9 cellular contexts compared by ENCODE assay signal in genomic region chr3:158420654-158421396, GRCh38.
DNase-seq lines count a peak whose midpoint lies in the region; ATAC-seq and TF ChIP-seq lines count a peak whose summit lies in the region.
"Had no signal": no experiment of that assay in that cellular context is flagged by ENCODE, and none has a peak within 500 bp of the region (broad histone marks: within the 10 kb centered on the region; RNA-seq: fewer than 3 reads in every experiment).

No MANE protein-coding gene starts in this region.

- intact Hi-C loops in PC-9 (cut with micrococcal nuclease; ENCODE audit: unreplicated experiment) = no loop called here
- intact Hi-C loops in prostate gland (cut with DNase I) = no loop called here

- H3F3A ChIP-seq in PC-9 (ENCODE audit: insufficient read depth, low read depth) = no peaks in the 10 kb centered on the region

- DNase-seq in GM06990 (ENCODE audit: extremely low read depth, insufficient read length) (peak; percentile 63), epithelial cell of esophagus (ENCODE audit: low read depth) (peak; percentile 97), AML-193 (lab: John Stamatoyannopoulos, UW) (no peak), NCI-H2171 treated with DMSO at 0.1 percent for 48 hours (lab: John Stamatoyannopoulos, UW) (no peak), PC-9 (no peak), prostate gland (ENCODE audit: low spot score) (no peak)
- DNase-seq: pancreas had no signal

- H3K79me2 ChIP-seq in PC-9 (ENCODE audit: low read depth) = no peaks in the 10 kb centered on the region

- TF ChIP-seq CTCF in GM06990 (IDR thresholded peaks at IDR 0.05; ENCODE audit: insufficient read depth, low read length, poor library complexity, severe bottlenecking) = no peak
- no peak for TF ChIP-seq CTCF in epithelial cell of esophagus (IDR thresholded peaks at IDR 0.05; ENCODE audit: insufficient read depth, low read depth, low read length, missing control alignments)
- no peak for TF ChIP-seq CTCF in PC-9 (conservative IDR thresholded peaks at IDR 0.05)
- TF ChIP-seq CTCF in prostate gland (IDR thresholded peaks at IDR 0.05) = no peak

- H3K4me1 ChIP-seq in PC-9 (replicated peaks; ENCODE audit: insufficient read depth) = no peaks in the 10 kb centered on the region
- H3K4me1 ChIP-seq in prostate gland (replicated peaks) = no peaks in the 10 kb centered on the region
- H3K4me1 ChIP-seq: pancreas had no signal

- H3K36me3 ChIP-seq in GM06990 (ENCODE audit: control insufficient read depth, insufficient read depth, low read length) = no peaks in the 10 kb centered on the region
- H3K36me3 ChIP-seq in PC-9 (ENCODE audit: low read depth) = no peaks in the 10 kb centered on the region
- H3K36me3 ChIP-seq in prostate gland = no peaks in the 10 kb centered on the region
- H3K36me3 ChIP-seq: pancreas had no signal

- H3K27me3 ChIP-seq in GM06990 (replicated peaks; ENCODE audit: control insufficient read depth, insufficient read depth, low read length) = no peaks in the 10 kb centered on the region
- H3K27me3 ChIP-seq in PC-9 (ENCODE audit: insufficient read depth, low read depth) = no peaks in the 10 kb centered on the region
- H3K27me3 ChIP-seq in prostate gland (replicated peaks; ENCODE audit: insufficient read depth) = no peaks in the 10 kb centered on the region
- H3K27me3 ChIP-seq: pancreas had no signal

- H3K4me3 ChIP-seq in GM06990 (replicated peaks; ENCODE audit: low read depth, low read length) (no peak overlapping the region), epithelial cell of esophagus (ENCODE audit: low read length) (no peak overlapping the region), PC-9 (no peak overlapping the region), prostate gland (no peak overlapping the region)
- H3K4me3 ChIP-seq: pancreas had no signal

- H3K9me3 ChIP-seq in PC-9 (ENCODE audit: insufficient read depth, low read depth) = no peaks in the 10 kb centered on the region
- no peaks in the 10 kb centered on the region for H3K9me3 ChIP-seq in prostate gland
- H3K9me3 ChIP-seq: pancreas had no signal

- ATAC-seq in GM19455 (IDR thresholded peaks at IDR 0.05; ENCODE audit: unreplicated experiment) (peak; percentile 94), HG03159 (IDR thresholded peaks at IDR 0.05; ENCODE audit: unreplicated experiment) (peak; percentile 95)

- H3K27ac ChIP-seq in PC-9 (no peak overlapping the region), prostate gland (no peak overlapping the region)
- H3K27ac ChIP-seq: pancreas had no signal

- no peaks in the 10 kb centered on the region for H4K20me1 ChIP-seq in PC-9 (ENCODE audit: insufficient read depth)

- no peaks in the 10 kb centered on the region for H3K9me2 ChIP-seq in PC-9 (ENCODE audit: insufficient read depth)

- POLR2A ChIA-PET in PC-9 (lab: Charles Lee; ENCODE audit: unreplicated experiment) = no interaction called here

- no peak for TF ChIP-seq POLR2A in prostate gland (IDR thresholded peaks at IDR 0.05)

- CTCF ChIA-PET in PC-9 (lab: Charles Lee) = interaction anchor here (0.6 kb wide), 1 partner anchor 636 kb away, joined by 3 read pairs; no protein-coding TSS in a partner anchor

- BruUV-seq in PC-9 (replicated peaks; lab: Mats Ljungman, UMichigan) = no TSS peak

- no peak overlapping the region for H3K4me2 ChIP-seq in PC-9

- no peak overlapping the region for H2AFZ ChIP-seq in PC-9

- WGBS in prostate gland = 49% methylated on average over 3 of the region's 3 CpGs

Comparison
In these comparisons a context has a peak if more than half of its experiments do, and no peak if none do; other contexts are left out.
1. DNase-seq: peak in GM06990 (single experiment) and epithelial cell of esophagus (single experiment); none in AML-193 (0 of 2), NCI-H2171 treated with DMSO at 0.1 percent for 48 hours (single experiment), PC-9 (0 of 2) and prostate gland (single experiment).